Comparison of ENCODE assay signal across 1 cellular context in genomic region chr10:79853191-79853854, GRCh38. TPM values are rescaled to one million over a fixed set of nuclear protein-coding genes. Genes with fewer than 3 reads are reported as not detected.
"Had no signal": no experiment of that assay in that cellular context is flagged by ENCODE, and none has a peak within 500 bp of the region (broad histone marks: within the 10 kb centered on the region; RNA-seq: fewer than 3 reads in every experiment).

No MANE protein-coding gene starts in this region.

RNA-seq across cellular contexts. Expression of gene NUTM2E, which starts 26.8 kb away (rescaled TPM):
- total RNA-seq: PC-3 had no signal
